ENCODE assay signal across 8 cellular contexts in genomic region chr16:79286646-79287423, GRCh38.
DNase-seq lines count a peak whose midpoint lies in the region; ATAC-seq lines count a peak whose summit lies in the region.

No MANE protein-coding gene starts in this region.

- peaks cover 3% of the 10 kb centered on the region for H3K9me3 Mint-ChIP-seq in stimulated activated naive CD8-positive, alpha-beta T cell treated with anti-CD3 and anti-CD28 coated beads, Interleukin-15, Interleukin-2, amounts not matched to agents 100 ng/mL and 50 ng/mL, for 24 hours

- peaks cover 49% of the 10 kb centered on the region for H3K4me1 Mint-ChIP-seq in stimulated activated naive CD8-positive, alpha-beta T cell treated with anti-CD3 and anti-CD28 coated beads, Interleukin-15, Interleukin-2, amounts not matched to agents 100 ng/mL and 50 ng/mL, for 24 hours (ENCODE audit: low read depth)

- H3K4me3 Mint-ChIP-seq in stimulated activated naive CD8-positive, alpha-beta T cell treated with anti-CD3 and anti-CD28 coated beads, Interleukin-15, Interleukin-2, amounts not matched to agents 100 ng/mL and 50 ng/mL, for 24 hours: peak overlapping the region; percentile 50

- no peaks in the 10 kb centered on the region for H3K36me3 Mint-ChIP-seq in stimulated activated naive CD8-positive, alpha-beta T cell treated with anti-CD3 and anti-CD28 coated beads, Interleukin-15, Interleukin-2, amounts not matched to agents 100 ng/mL and 50 ng/mL, for 24 hours (ENCODE audit: low read depth)

- peak; percentile 40 for DNase-seq in NCI-H2227 (lab: John Stamatoyannopoulos, UW; ENCODE audit: unreplicated experiment)
- DNase-seq in NCI-H2227 treated with DMSO at 0.1 percent for 48 hours (lab: John Stamatoyannopoulos, UW): no peak
- peak; percentile 51 for DNase-seq in NCI-H146 treated with DMSO at 0.1 percent for 48 hours (lab: John Stamatoyannopoulos, UW; ENCODE audit: unreplicated experiment)
- peak; percentile 25 for DNase-seq in activated T-cell treated with anti-CD3 and anti-CD28 coated beads for 48 hours (ENCODE audit: low read depth)
- peak; percentile 29 for DNase-seq in iPS-NIHi11 (ENCODE audit: low spot score)
- DNase-seq in GDM1 (lab: John Stamatoyannopoulos, UW): no peak

- peak; percentile 97 for ATAC-seq in HG02759 (IDR thresholded peaks at IDR 0.05; ENCODE audit: unreplicated experiment)

- H3K27me3 Mint-ChIP-seq in stimulated activated naive CD8-positive, alpha-beta T cell treated with anti-CD3 and anti-CD28 coated beads, Interleukin-15, Interleukin-2, amounts not matched to agents 100 ng/mL and 50 ng/mL, for 24 hours: peaks cover 50% of the 10 kb centered on the region

- peak overlapping the region; percentile 61 for H3K27ac Mint-ChIP-seq in stimulated activated naive CD8-positive, alpha-beta T cell treated with anti-CD3 and anti-CD28 coated beads, Interleukin-15, Interleukin-2, amounts not matched to agents 100 ng/mL and 50 ng/mL, for 24 hours

Comparison
In these comparisons a context has a peak if more than half of its experiments do, and no peak if none do; other contexts are left out.
1. DNase-seq: peak in NCI-H2227 (single experiment), NCI-H146 treated with DMSO at 0.1 percent for 48 hours (single experiment), activated T-cell treated with anti-CD3 and anti-CD28 coated beads for 48 hours (single experiment) and iPS-NIHi11 (single experiment); none in NCI-H2227 treated with DMSO at 0.1 percent for 48 hours (single experiment) and GDM1 (single experiment).